ENCODE assay signal across 12 cellular contexts in the genomic region with DNA sequence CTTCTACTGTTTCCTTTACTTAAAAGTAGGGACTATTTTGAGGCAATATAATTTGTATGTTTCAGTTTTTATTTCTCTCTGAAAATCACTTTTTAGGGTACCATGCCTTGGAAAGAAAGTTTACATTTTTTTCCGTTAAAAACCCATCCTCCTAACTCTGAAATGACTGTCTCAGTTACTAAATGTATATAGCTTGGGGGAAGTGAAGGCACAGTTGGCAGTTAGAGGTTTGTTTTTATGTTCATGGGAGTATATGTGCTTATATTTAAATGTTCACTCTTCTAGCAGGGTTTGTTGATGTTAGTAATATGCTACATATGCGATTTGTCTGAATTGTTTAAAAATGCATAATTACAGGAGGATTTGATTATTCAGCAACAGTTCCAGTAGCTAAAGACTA. TPM values are rescaled to one million over a fixed set of nuclear protein-coding genes. Genes with fewer than 3 reads are reported as not detected.
A peak's percentile ranks its signal among the peaks of the same experiment; 100 is the strongest.
DNase-seq lines count a peak whose midpoint lies in the region; ATAC-seq and TF ChIP-seq lines count a peak whose summit lies in the region.
"Had no signal": no experiment of that assay in that cellular context is flagged by ENCODE, and none has a peak within 500 bp of the region (broad histone marks: within the 10 kb centered on the region; RNA-seq: fewer than 3 reads in every experiment).

No MANE protein-coding gene starts in this region.

- H3K9ac ChIP-seq in mesenchymal stem cell (ENCODE audit: low read length) (peak overlapping the region; percentile 26), mammary epithelial cell (ENCODE audit: insufficient read depth, low read length) (no peak overlapping the region)

- peaks cover 4% of the 10 kb centered on the region for H3K36me3 Mint-ChIP-seq in Calu3 (ENCODE audit: insufficient read depth, unreplicated experiment)

- no peak overlapping the region for H4K8ac ChIP-seq in mesenchymal stem cell (ENCODE audit: low read length)

- no peak overlapping the region for H3K4me3 ChIP-seq in mesenchymal stem cell (ENCODE audit: insufficient read depth in 1 of 2, low read depth in 1 of 2, low read length in 2 of 2)
- H3K4me3 ChIP-seq in mammary epithelial cell (replicated peaks in 1 of 3; ENCODE audit: insufficient read depth in 1 of 3, low read depth in 2 of 3, low read length in 3 of 3), result no peak overlapping the region
- H3K4me3 ChIP-seq: spleen had no signal

- dilution Hi-C loops in mammary epithelial cell (cut with HindIII; ENCODE audit: low sequenced_read_pairs), result no loop called here

- H3K9me3 ChIP-seq in mesenchymal stem cell (ENCODE audit: control insufficient read depth, low read length) (no peaks in the 10 kb centered on the region), mammary epithelial cell (replicated peaks; ENCODE audit: insufficient read depth, low read length) (no peaks in the 10 kb centered on the region)
- H3K9me3 ChIP-seq: spleen had no signal

- TF ChIP-seq CTCF in mammary epithelial cell (conservative IDR thresholded peaks at IDR 0.05 in 1 of 2, IDR thresholded peaks at IDR 0.05 in 1 of 2; ENCODE audit: extremely low read depth in 1 of 2, insufficient read depth in 1 of 2, low read depth in 1 of 2, low read length in 2 of 2), result no peak
- TF ChIP-seq CTCF in Calu3 (IDR thresholded peaks at IDR 0.05; ENCODE audit: unreplicated experiment), result no peak

- in situ Hi-C loops in mammary epithelial cell (cut with MboI; ENCODE audit: low sequenced_read_pairs in 2 of 2), result loop anchor here (10.0 kb wide), 1 partner anchor 1020 kb away; no protein-coding TSS in a partner anchor

- no peak overlapping the region for H4K91ac ChIP-seq in mesenchymal stem cell (ENCODE audit: low read length)

- no peak overlapping the region for H2BK120ac ChIP-seq in mesenchymal stem cell (ENCODE audit: low read depth, low read length)

- H3K9me3 Mint-ChIP-seq in Calu3 (ENCODE audit: low read depth, unreplicated experiment), result peaks cover 2% of the 10 kb centered on the region
- H3K9me3 Mint-ChIP-seq: activated naive CD8-positive, alpha-beta T cell treated with anti-CD3 and anti-CD28 coated beads, Interleukin-2, amount 10 ng/mL, durations not matched to agents 7 days and 5 days; CD4-positive, CD25-positive, alpha-beta regulatory T cell had no signal

- H3K23ac ChIP-seq in mesenchymal stem cell (ENCODE audit: low read length in 2 of 2), result no peak overlapping the region

- intact Hi-C loops in mammary epithelial cell (cut with micrococcal nuclease), result loop anchor here (5.0 kb wide), 1 partner anchor 312 kb away; no protein-coding TSS in a partner anchor
- intact Hi-C loops in Calu3 (cut with micrococcal nuclease; ENCODE audit: unreplicated experiment), result loop anchor here (2.0 to 10.0 kb wide), 2 partner anchors 312 to 1380 kb away; no protein-coding TSS in a partner anchor

- no peaks in the 10 kb centered on the region for H3K27me3 Mint-ChIP-seq in Calu3 (ENCODE audit: unreplicated experiment)
- H3K27me3 Mint-ChIP-seq: activated naive CD8-positive, alpha-beta T cell treated with anti-CD3 and anti-CD28 coated beads, Interleukin-2, amount 10 ng/mL, durations not matched to agents 7 days and 5 days; CD4-positive, CD25-positive, alpha-beta regulatory T cell had no signal

- no peaks in the 10 kb centered on the region for H4K20me1 ChIP-seq in mammary epithelial cell (ENCODE audit: insufficient read depth, low read length)

- BruUV-seq in mammary epithelial cell (replicated peaks; lab: Mats Ljungman, UMichigan) (no TSS peak), Calu3 (replicated peaks; lab: Mats Ljungman, UMichigan) (no TSS peak)

- no peak overlapping the region for H2BK12ac ChIP-seq in mesenchymal stem cell (ENCODE audit: low read length in 2 of 2)

- no peak overlapping the region for H2AK5ac ChIP-seq in mesenchymal stem cell (ENCODE audit: low read length, severe bottlenecking)

- H3K27ac Mint-ChIP-seq in Calu3 (ENCODE audit: unreplicated experiment), result no peak overlapping the region
- H3K27ac Mint-ChIP-seq: activated naive CD8-positive, alpha-beta T cell treated with anti-CD3 and anti-CD28 coated beads, Interleukin-2, amount 10 ng/mL, durations not matched to agents 7 days and 5 days; CD4-positive, CD25-positive, alpha-beta regulatory T cell had no signal

- H3K4me2 ChIP-seq in mesenchymal stem cell (ENCODE audit: low read length, poor library complexity, severe bottlenecking) (no peak overlapping the region), mammary epithelial cell (ENCODE audit: insufficient read depth, low read depth, low read length) (no peak overlapping the region)

- no peak overlapping the region for H2BK15ac ChIP-seq in mesenchymal stem cell (ENCODE audit: low read depth, poor library complexity, severe bottlenecking)

- no peak overlapping the region for H3K4me3 Mint-ChIP-seq in Calu3 (ENCODE audit: low read depth, unreplicated experiment)
- H3K4me3 Mint-ChIP-seq: CD4-positive, CD25-positive, alpha-beta regulatory T cell had no signal

- H3K18ac ChIP-seq in mesenchymal stem cell (ENCODE audit: low read depth in 1 of 2, low read length in 2 of 2), result no peak overlapping the region

- H3K27ac ChIP-seq in mesenchymal stem cell (ENCODE audit: low read length, poor library complexity, severe bottlenecking) (no peak overlapping the region), mammary epithelial cell (ENCODE audit: insufficient read depth, low read depth, low read length) (no peak overlapping the region)
- H3K27ac ChIP-seq: spleen had no signal

- H3K14ac ChIP-seq in mesenchymal stem cell (ENCODE audit: low read length in 2 of 2), result no peak overlapping the region

- peaks cover 3% of the 10 kb centered on the region for H3K79me2 ChIP-seq in mammary epithelial cell (ENCODE audit: insufficient read depth, low read length)

- H3K4ac ChIP-seq in mesenchymal stem cell (ENCODE audit: low read depth in 1 of 2, low read length in 2 of 2), result no peak overlapping the region

- ATAC-seq in GM18907 (IDR thresholded peaks at IDR 0.05; ENCODE audit: unreplicated experiment) (peak; percentile 8), HG02623 (IDR thresholded peaks at IDR 0.05; ENCODE audit: unreplicated experiment) (peak; percentile 48), HG03196 (IDR thresholded peaks at IDR 0.05; ENCODE audit: unreplicated experiment) (no peak)
- ATAC-seq: HCT116 had no signal

- DNase-seq in MV-4-11 (lab: John Stamatoyannopoulos, UW) (peak; percentile 42), mesenchymal stem cell (no peak), mammary epithelial cell (no peak), Calu3 (no peak)
- DNase-seq: activated naive CD8-positive, alpha-beta T cell treated with anti-CD3 and anti-CD28 coated beads, Interleukin-2, amount 10 ng/mL, durations not matched to agents 7 days and 5 days; nucleus accumbens; spleen had no signal

- H3K4me1 Mint-ChIP-seq in Calu3 (ENCODE audit: low read depth, unreplicated experiment), result peaks cover 14% of the 10 kb centered on the region

- H3K27me3 ChIP-seq in mesenchymal stem cell (ENCODE audit: control insufficient read depth in 1 of 2, insufficient read depth in 1 of 2, low read length in 2 of 2) (no peaks in the 10 kb centered on the region), mammary epithelial cell (ENCODE audit: insufficient read depth, low read length) (no peaks in the 10 kb centered on the region)
- H3K27me3 ChIP-seq: spleen had no signal

- CTCF ChIA-PET in mammary epithelial cell (lab: Charles Lee; ENCODE audit: low non-redundant PET) (interaction anchor here (0.6 kb wide), 1 partner anchor 1178 kb away, joined by 6 read pairs; no protein-coding TSS in a partner anchor), Calu3 (lab: Charles Lee) (interaction anchor here (0.6 to 1.9 kb wide), 5 partner anchors 10 to 1024 kb away, joined by 3 to 33 read pairs (median 4); no protein-coding TSS in a partner anchor)

- H3K4me1 ChIP-seq in mesenchymal stem cell (ENCODE audit: control insufficient read depth, insufficient read depth, low read depth, low read length) (no peaks in the 10 kb centered on the region), mammary epithelial cell (ENCODE audit: insufficient read depth, low read length) (peaks cover 13% of the 10 kb centered on the region)

- no peak overlapping the region for H2AFZ ChIP-seq in mesenchymal stem cell (ENCODE audit: low read depth, low read length)
- no peak overlapping the region for H2AFZ ChIP-seq in mammary epithelial cell (ENCODE audit: low read depth, low read length)

- H3K36me3 ChIP-seq in mesenchymal stem cell (ENCODE audit: control insufficient read depth in 1 of 2, insufficient read depth in 2 of 2, low read depth in 1 of 2, low read length in 2 of 2), result no peaks in the 10 kb centered on the region
- no peaks in the 10 kb centered on the region for H3K36me3 ChIP-seq in mammary epithelial cell (ENCODE audit: insufficient read depth, low read length)

- H2BK5ac ChIP-seq in mesenchymal stem cell (ENCODE audit: low read depth, low read length, poor library complexity, severe bottlenecking), result no peak overlapping the region

- no CpG with 5 or more reads among the region's 2 CpGs for WGBS in mesenchymal stem cell
- whole genome bisulfite sequencing in mammary epithelial cell (ENCODE audit: low coverage, missing lambda C conversion rate), result 85% methylated on average over 2 of the region's 2 CpGs

- H3K79me1 ChIP-seq in mesenchymal stem cell (replicated peaks; ENCODE audit: low read length, poor library complexity, severe bottlenecking), result peaks cover 5% of the 10 kb centered on the region

RNA-seq across cellular contexts. Expression of gene CDKAL1, which starts 31.0 kb away (rescaled TPM):
- polyA plus RNA-seq in mesenchymal stem cell (2013, experiment 1 of 2), result 5.7 TPM
- polyA plus RNA-seq in mesenchymal stem cell (2013, experiment 2 of 2), result 5.8 TPM
- total RNA-seq in mammary epithelial cell (10 to 100 TPM; 12.0 to 15.2 TPM), Calu3 (2022) (37.8 and 39.6 TPM in 2 replicates)
- 4.1 TPM for polyA plus RNA-seq in mammary epithelial cell
- polyA minus RNA-seq in mammary epithelial cell, result 12.1 TPM
